Comparison of ENCODE assay signal across 13 cellular contexts in genomic region chr11:8806974-8807373, GRCh38.
DNase-seq lines count a peak whose midpoint lies in the region; FAIRE-seq and TF ChIP-seq lines count a peak whose summit lies in the region.
"Had no signal": no experiment of that assay in that cellular context is flagged by ENCODE, and none has a peak within 500 bp of the region (broad histone marks: within the 10 kb centered on the region; RNA-seq: fewer than 3 reads in every experiment).

No MANE protein-coding gene starts in this region.

- H4K5ac ChIP-seq in mesendoderm (ENCODE audit: low read length): no peak overlapping the region

- no peak overlapping the region for H3K23ac ChIP-seq in mesendoderm (ENCODE audit: low read length)

- H3K9me3 ChIP-seq in colonic mucosa (no peaks in the 10 kb centered on the region), stomach (no peaks in the 10 kb centered on the region)
- H3K9me3 ChIP-seq: BE2C had no signal

- no CpG with 5 or more reads among the region's 8 CpGs for WGBS in mesendoderm (ENCODE audit: extremely low coverage, insufficient coverage, low lambda C conversion rate)
- WGBS in stomach, 5 donors: 51 to 82% (median 76%) methylated on average over 8 of the region's 8 CpGs
- WGBS in lower leg skin, 2 donors: 62 to 68% methylated on average over 8 of the region's 8 CpGs

- peak overlapping the region; percentile 38 to 91 for H3K9ac ChIP-seq in colonic mucosa (ENCODE audit: low read depth in 2 of 2, low read length in 2 of 2)
- H3K9ac ChIP-seq in mesendoderm (ENCODE audit: low read length): peak overlapping the region; percentile 20

- DNase-seq in G401 (ENCODE audit: low spot score) (peak; percentile 46), colonic mucosa (no peak), mesendoderm (no peak), stomach (no peak), lower leg skin (ENCODE audit: low spot score in 2 of 2) (no peak), RCC 7860 (ENCODE audit: low spot score) (no peak), D341Med (ENCODE audit: low spot score) (no peak), NCI-H446 treated with DMSO at 0.1 percent for 48 hours (lab: John Stamatoyannopoulos, UW) (no peak)
- DNase-seq: BE2C, KG1, NCI-H1694, NCI-H774 had no signal

- peaks cover 2% of the 10 kb centered on the region for H3K79me2 ChIP-seq in mesendoderm (ENCODE audit: control insufficient read depth, insufficient read depth, low read length)

- H3K4me1 ChIP-seq in colonic mucosa: peaks cover 4% of the 10 kb centered on the region
- peaks cover 20% of the 10 kb centered on the region for H3K4me1 ChIP-seq in mesendoderm (ENCODE audit: control insufficient read depth, low read depth, low read length)
- peaks cover 48 to 91% (median 71%) of the 10 kb centered on the region in 4 donors for H3K4me1 ChIP-seq in stomach
- H3K4me1 ChIP-seq: BE2C had no signal

- H2BK15ac ChIP-seq in mesendoderm (replicated peaks; ENCODE audit: low read depth): no peak overlapping the region

- TF ChIP-seq CTCF in colonic mucosa (IDR thresholded peaks at IDR 0.05) (no peak), stomach (IDR thresholded peaks at IDR 0.05) (no peak), lower leg skin (IDR thresholded peaks at IDR 0.05) (no peak)

- H3K27ac ChIP-seq in colonic mucosa (peak overlapping the region; percentile 94), mesendoderm (ENCODE audit: low read depth, low read length) (no peak overlapping the region), stomach (peak overlapping the region; percentile 81 to 98 (median 92))

- intact Hi-C loops in colonic mucosa (cut with DNase I) (no loop called here), stomach (cut with DNase I; ENCODE audit: low total_unique reads) (loop anchor here (10.0 kb wide), 1 partner anchor 92 kb away; no protein-coding TSS in a partner anchor), lower leg skin (cut with DNase I; ENCODE audit: low total_unique reads) (no loop called here)

- in situ Hi-C loops in G401 (cut with HindIII; ENCODE audit: low sequenced_read_pairs): no loop called here

- no peak overlapping the region for H2BK120ac ChIP-seq in mesendoderm (ENCODE audit: low read depth, low read length)

- no peak for FAIRE-seq in RCC 7860 (lab: Jason Lieb, UNC)
- FAIRE-seq: islet of Langerhans had no signal

- no peaks in the 10 kb centered on the region for H3K27me3 ChIP-seq in colonic mucosa
- H3K27me3 ChIP-seq in mesendoderm (ENCODE audit: insufficient read depth, low read length, poor library complexity): no peaks in the 10 kb centered on the region
- H3K27me3 ChIP-seq in stomach: no peaks in the 10 kb centered on the region
- H3K27me3 ChIP-seq: BE2C had no signal

- H2AK5ac ChIP-seq in mesendoderm (ENCODE audit: low read length): peak overlapping the region; percentile 37

- H3K18ac ChIP-seq in mesendoderm (ENCODE audit: low read length): no peak overlapping the region

- no peak overlapping the region for H3K4me3 ChIP-seq in colonic mucosa
- no peak overlapping the region for H3K4me3 ChIP-seq in mesendoderm (ENCODE audit: low read length)
- peak overlapping the region; percentile 59 to 66 (median 60) for H3K4me3 ChIP-seq in stomach
- no peak overlapping the region for H3K4me3 ChIP-seq in lower leg skin (ENCODE audit: low read depth, poor library complexity, severe bottlenecking)

- H3K4me2 ChIP-seq in mesendoderm (ENCODE audit: low read length): no peak overlapping the region

- peak overlapping the region; percentile 14 for H2BK5ac ChIP-seq in mesendoderm (ENCODE audit: low read length)

- no peak for TF ChIP-seq EP300 in stomach (IDR thresholded peaks at IDR 0.05)

- H4K8ac ChIP-seq in mesendoderm (ENCODE audit: low read depth, low read length): no peak overlapping the region

- peaks cover 16% of the 10 kb centered on the region for H3K79me1 ChIP-seq in mesendoderm (ENCODE audit: low read length)

- H3K36me3 ChIP-seq in colonic mucosa (no peaks in the 10 kb centered on the region), mesendoderm (ENCODE audit: control insufficient read depth, insufficient read depth, low read length) (no peaks in the 10 kb centered on the region), stomach (peaks cover 0 to 4% (median 0%) of the 10 kb centered on the region in 4 donors)
- H3K36me3 ChIP-seq: BE2C had no signal

- no peak overlapping the region for H3K4ac ChIP-seq in mesendoderm (ENCODE audit: low read depth, low read length)

- H3K56ac ChIP-seq in mesendoderm (ENCODE audit: low read length): peak overlapping the region; percentile 65

- TF ChIP-seq POLR2A in stomach (IDR thresholded peaks at IDR 0.05) (no peak), lower leg skin (IDR thresholded peaks at IDR 0.05) (no peak)

Comparison
In these comparisons a context has a peak if more than half of its experiments do, and no peak if none do; other contexts are left out.
1. H3K4me3 ChIP-seq: peak in stomach (4 of 4); none in colonic mucosa (single experiment), mesendoderm (single experiment) and lower leg skin (single experiment).